ENCODE assay signal across 1 cellular context in genomic region chr20:13295637-13296036, GRCh38.
TF ChIP-seq lines count a peak whose summit lies in the region.

No MANE protein-coding gene starts in this region.

TF ChIP-seq in K562, 482 proteins besides CTCF, POLR2A, EP300 and RAD21 (continued from another document):
- no peak for TF ChIP-seq ZBTB11 (CRISPR knock-in tag; IDR thresholded peaks at IDR 0.05)
- TF ChIP-seq PKNOX1 (IDR thresholded peaks at IDR 0.05): no peak
- TF ChIP-seq ELF2 (CRISPR knock-in tag; IDR thresholded peaks at IDR 0.05): no peak
